In the genomic region with DNA sequence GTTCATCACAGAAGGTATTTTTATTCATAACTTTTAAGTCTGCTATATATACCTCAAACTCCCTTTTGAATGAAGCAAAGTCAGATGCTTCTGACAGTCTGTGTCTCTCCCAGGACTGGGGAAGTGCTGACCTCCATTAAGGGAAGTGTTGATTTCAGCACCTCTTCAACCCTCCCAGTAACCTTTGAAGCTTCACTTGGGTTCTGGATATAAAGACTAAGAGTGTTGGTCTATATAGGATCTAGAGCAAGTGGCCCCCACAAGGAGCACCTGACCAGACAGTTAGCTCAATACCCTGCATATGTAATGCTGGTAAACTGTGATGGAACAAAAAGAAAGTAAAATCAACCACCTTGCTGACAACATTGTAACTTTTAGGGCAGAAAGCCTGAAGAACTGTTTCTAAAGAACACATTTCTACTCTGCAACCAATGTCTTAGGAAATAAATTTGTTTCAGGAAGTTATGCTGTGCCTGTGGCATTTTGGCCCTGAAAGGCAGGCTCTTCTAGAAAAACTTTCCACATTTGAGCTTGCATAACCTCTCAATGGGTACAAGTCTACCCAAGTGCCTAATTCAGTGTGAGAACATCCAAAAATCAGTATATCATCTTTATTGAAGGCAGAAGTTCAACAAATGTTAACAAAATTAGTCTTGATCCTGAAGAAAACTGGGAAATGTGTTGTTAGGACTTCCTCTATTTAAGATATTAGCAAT, we compare ENCODE assay signal across 7 cellular contexts. TPM values are rescaled to one million over a fixed set of nuclear protein-coding genes. Genes with fewer than 3 reads are reported as not detected.
A peak's percentile ranks its signal among the peaks of the same experiment; 100 is the strongest.
DNase-seq lines count a peak whose midpoint lies in the region; ATAC-seq, FAIRE-seq and TF ChIP-seq lines count a peak whose summit lies in the region.

No MANE protein-coding gene starts in this region.

- BruUV-seq in K562 (replicated peaks; lab: Mats Ljungman, UMichigan) = no TSS peak

- ATAC-seq in GM21528 (IDR thresholded peaks at IDR 0.05; ENCODE audit: low FRiP score, unreplicated experiment) (peak; percentile 9), K562 (peak; percentile 57), GM18519 (IDR thresholded peaks at IDR 0.05; ENCODE audit: low FRiP score, unreplicated experiment) (no peak), HG02870 (IDR thresholded peaks at IDR 0.05; ENCODE audit: unreplicated experiment) (no peak)

- peak; percentile 10 for DNase-seq in M059J (ENCODE audit: low read depth)
- DNase-seq in K562 (ENCODE audit: extremely low read depth in 1 of 4, low spot score in 3 of 4) = peak in 1 of 4 experiments; percentile 21
- no peak for DNase-seq in spleen
- DNase-seq in HT-29 (ENCODE audit: low spot score) = no peak

- no peak overlapping the region for H3K9ac ChIP-seq in K562 (ENCODE audit: insufficient read depth in 1 of 2, low read depth in 2 of 2, low read length in 2 of 2)

- TF ChIP-seq POLR2A in K562 (conservative IDR thresholded peaks at IDR 0.05) (no peak), spleen (IDR thresholded peaks at IDR 0.05) (no peak)

- no peak for FAIRE-seq in K562 (lab: Jason Lieb, UNC)

- CTCF ChIA-PET in K562 (lab: Yijun Ruan, JAX; ENCODE audit: low intra/inter-chr PET ratio) = no interaction called here

- no peaks in the 10 kb centered on the region for H3K9me1 ChIP-seq in K562 (ENCODE audit: control insufficient read depth, insufficient read depth, low read length)

- H3K27me3 ChIP-seq in K562 (ENCODE audit: control insufficient read depth in 2 of 2, insufficient read depth in 2 of 2, low read length in 2 of 2) = no peaks in the 10 kb centered on the region
- H3K27me3 ChIP-seq in spleen (replicated peaks in 1 of 7) = no peaks in the 10 kb centered on the region

- intact Hi-C loops in K562 (cut with micrococcal nuclease) = no loop called here
- intact Hi-C loops in spleen (cut with DNase I; ENCODE audit: low total_unique reads) = no loop called here

- no peak for TF ChIP-seq RAD21 in K562 (CRISPR knock-in tag; conservative IDR thresholded peaks at IDR 0.05 in 1 of 2, IDR thresholded peaks at IDR 0.05 in 1 of 2)

- H3K36me3 ChIP-seq in K562 (ENCODE audit: control insufficient read depth, insufficient read depth, low read length) (no peaks in the 10 kb centered on the region), spleen (no peaks in the 10 kb centered on the region)

- H3K9me3 ChIP-seq in K562 (replicated peaks; ENCODE audit: control insufficient read depth, insufficient read depth, low read depth, low read length) = no peaks in the 10 kb centered on the region
- H3K9me3 ChIP-seq in spleen = no peaks in the 10 kb centered on the region

- POLR2A ChIA-PET in K562 (lab: Yijun Ruan, JAX) = interaction anchor here (0.9 to 1.1 kb wide), 3 partner anchors 9 to 75 kb away, joined by 3 to 4 read pairs (median 4); no protein-coding TSS in a partner anchor

- H4K20me1 ChIP-seq in K562 (replicated peaks; ENCODE audit: control insufficient read depth, insufficient read depth, low read length) = no peaks in the 10 kb centered on the region

- no peak overlapping the region for H3K4me3 ChIP-seq in K562
- H3K4me3 ChIP-seq in spleen = peak overlapping the region in 1 of 8 donors; percentile 65

- H3K4me1 ChIP-seq in K562 (replicated peaks in 1 of 2; ENCODE audit: control insufficient read depth in 2 of 2, insufficient read depth in 2 of 2, low read length in 2 of 2) (peaks cover 0 to 32% of the 10 kb centered on the region in 2 experiments; a peak in 4 of 5 replicates), spleen (peaks cover 0 to 89% (median 56%) of the 10 kb centered on the region in 6 donors)

- TF ChIP-seq CTCF in K562 (IDR thresholded peaks at IDR 0.05 in 2 of 3, conservative IDR thresholded peaks at IDR 0.05 in 1 of 3; ENCODE audit: insufficient read depth in 2 of 3, low read depth in 1 of 3, low read length in 3 of 3) = no peak
- no peak for TF ChIP-seq CTCF in spleen (IDR thresholded peaks at IDR 0.05 in 8 of 11, conservative IDR thresholded peaks at IDR 0.05 in 3 of 11)

- no peak overlapping the region; the same call in 1 of the 2 replicates for H3K4me2 ChIP-seq in K562 (ENCODE audit: insufficient read depth, low read length)

- TF ChIP-seq EP300 in K562 (IDR thresholded peaks at IDR 0.05; ENCODE audit: low read length) = no peak

- no peaks in the 10 kb centered on the region for H3K79me2 ChIP-seq in K562 (ENCODE audit: control insufficient read depth, insufficient read depth, low read length)

- H2AFZ ChIP-seq in K562 (ENCODE audit: low read depth, low read length) = peak overlapping the region; percentile 90

- H3K27ac ChIP-seq in K562 (ENCODE audit: extremely low read depth, low read depth, low read length) = peak overlapping the region; percentile 37; the same call in 2 of the 3 replicates
- H3K27ac ChIP-seq in spleen = peak overlapping the region; percentile 58 to 93 (median 88)

- in situ Hi-C loops in K562 (cut with MboI) = no loop called here

RNA-seq across cellular contexts. Expression of gene PTPN22, which starts 0.9 kb away (rescaled TPM):
- 1.7 and 1.9 TPM in 2 replicates for total RNA-seq in M059J (2014; rRNA removed; shearing (Covaris generic))
- 0.53 and 0.81 TPM in 2 replicates for total RNA-seq in K562 (2011; cell fraction: chromatin; rRNA removed; ENCODE audit: low replicate concordance)
- 0.17 and 0.79 TPM in 2 replicates for total RNA-seq in K562 (2011; cell fraction: nucleolus; rRNA removed)
- 0.46 and 1.9 TPM in 2 replicates for total RNA-seq in K562 (2011; cell fraction: nucleoplasm; rRNA removed)
- 0.82 and 1.3 TPM in 2 replicates for total RNA-seq in K562 (2014; rRNA removed)
- 1.9 and 2.0 TPM in 2 replicates for total RNA-seq in K562 (2014; rRNA removed; fragmentation: Illumina TruSeq; extraction: Trizol)
- 4.6 and 5.3 TPM in 2 replicates for total RNA-seq in K562 (2015; rRNA removed; fragmentation: Illumina TruSeq; extraction: Trizol)
- 1.0 and 1.3 TPM in 2 replicates for total RNA-seq in K562 (2021)
- 0.45 and 0.76 TPM in 2 replicates for polyA plus RNA-seq in K562 (2011; rRNA removed)
- 0.09 and 0.47 TPM in 2 replicates for polyA plus RNA-seq in K562 (2011; cell fraction: cytosol; rRNA removed)
- 0.77 and 0.98 TPM in 2 replicates for polyA plus RNA-seq in K562 (2011; cell fraction: nucleus; rRNA removed)
- 2.5 and 7.6 TPM in 2 replicates for polyA plus RNA-seq in K562 (2012)
- polyA plus RNA-seq in K562 (2014; fragmentation: Illumina TruSeq; extraction: Trizol) = 1.9 and 2.3 TPM in 2 replicates
- 1 to 10 TPM; 1.1 to 1.6 TPM for polyA plus RNA-seq in K562 (2014; fragmentation: Nextera tagmentation; extraction: Ambion mirVana)
- polyA plus RNA-seq in K562 (2014; rRNA removed) = 0.95 and 1.4 TPM in 2 replicates
- 0.46 and 2.4 TPM in 2 replicates for polyA minus RNA-seq in K562 (2011; rRNA and poly(A)+ RNA removed)
- 0.64 TPM in 1 of 2 replicates, not detected in the other for polyA minus RNA-seq in K562 (2011; cell fraction: cytosol; rRNA and poly(A)+ RNA removed)
- 0.81 and 2.4 TPM in 2 replicates for polyA minus RNA-seq in K562 (2011; cell fraction: nucleus; rRNA and poly(A)+ RNA removed)
- 10 to 100 TPM; 22.2 to 42.9 (median 29.3) TPM for total RNA-seq in spleen
- polyA plus RNA-seq in spleen = 10 to 100 TPM; 10.4 to 25.3 (median 14.3) TPM
- 0.05 TPM in 1 of 2 replicates, not detected in the other for total RNA-seq in HT-29 (2014; rRNA removed; shearing (Covaris generic))

RNA-seq across cellular contexts. Expression of gene BCL2L15, which starts 15.0 kb away (rescaled TPM):
- not detected in 2 replicates for total RNA-seq in M059J (2014; rRNA removed; shearing (Covaris generic))
- total RNA-seq in K562 (2011; cell fraction: chromatin; rRNA removed; ENCODE audit: low replicate concordance) = 1.4 and 2.8 TPM in 2 replicates
- total RNA-seq in K562 (2011; cell fraction: nucleolus; rRNA removed) = 0.53 and 0.67 TPM in 2 replicates
- 0.95 and 2.5 TPM in 2 replicates for total RNA-seq in K562 (2011; cell fraction: nucleoplasm; rRNA removed)
- total RNA-seq in K562 (2014; rRNA removed) = 0.09 and 0.12 TPM in 2 replicates
- 0.32 and 0.33 TPM in 2 replicates for total RNA-seq in K562 (2014; rRNA removed; fragmentation: Illumina TruSeq; extraction: Trizol)
- 0.19 and 0.36 TPM in 2 replicates for total RNA-seq in K562 (2015; rRNA removed; fragmentation: Illumina TruSeq; extraction: Trizol)
- total RNA-seq in K562 (2021) = 0.09 and 0.72 TPM in 2 replicates
- polyA plus RNA-seq in K562 (2011; rRNA removed) = 0.25 and 0.74 TPM in 2 replicates
- 0.10 and 0.15 TPM in 2 replicates for polyA plus RNA-seq in K562 (2011; cell fraction: cytosol; rRNA removed)
- polyA plus RNA-seq in K562 (2011; cell fraction: nucleus; rRNA removed) = 0.85 and 1.2 TPM in 2 replicates
- 0.20 and 0.43 TPM in 2 replicates for polyA plus RNA-seq in K562 (2012)
- polyA plus RNA-seq in K562 (2014; fragmentation: Illumina TruSeq; extraction: Trizol) = 0.06 and 0.26 TPM in 2 replicates
- under 1 TPM in 1 of 2 experiments, not detected in 1; 0.42 TPM for polyA plus RNA-seq in K562 (2014; fragmentation: Nextera tagmentation; extraction: Ambion mirVana)
- polyA plus RNA-seq in K562 (2014; rRNA removed) = 0.32 and 0.78 TPM in 2 replicates
- polyA minus RNA-seq in K562 (2011; rRNA and poly(A)+ RNA removed) = 0.48 and 1.2 TPM in 2 replicates
- not detected in 2 replicates for polyA minus RNA-seq in K562 (2011; cell fraction: cytosol; rRNA and poly(A)+ RNA removed)
- polyA minus RNA-seq in K562 (2011; cell fraction: nucleus; rRNA and poly(A)+ RNA removed) = 0.33 and 0.40 TPM in 2 replicates
- 1 to 10 TPM; 1.5 to 7.1 (median 2.2) TPM for total RNA-seq in spleen
- under 1 TPM; 0.64 to 0.83 (median 0.67) TPM for polyA plus RNA-seq in spleen
- 18.2 and 23.4 TPM in 2 replicates for total RNA-seq in HT-29 (2014; rRNA removed; shearing (Covaris generic))

RNA-seq across cellular contexts. Expression of gene AP4B1, which starts 32.2 kb away (rescaled TPM):
- total RNA-seq in M059J (2014; rRNA removed; shearing (Covaris generic)) = 17.9 and 18.9 TPM in 2 replicates
- 103 and 194 TPM in 2 replicates for total RNA-seq in K562 (2011; cell fraction: chromatin; rRNA removed; ENCODE audit: low replicate concordance)
- 47.9 and 67.8 TPM in 2 replicates for total RNA-seq in K562 (2011; cell fraction: nucleolus; rRNA removed)
- total RNA-seq in K562 (2011; cell fraction: nucleoplasm; rRNA removed) = 93.6 and 108 TPM in 2 replicates
- total RNA-seq in K562 (2014; rRNA removed) (15.8 and 20.2 TPM in 2 replicates), K562 (2014; rRNA removed; fragmentation: Illumina TruSeq; extraction: Trizol) (24.6 and 30.4 TPM in 2 replicates), K562 (2015; rRNA removed; fragmentation: Illumina TruSeq; extraction: Trizol) (21.2 and 21.7 TPM in 2 replicates), K562 (2021) (22.2 and 23.8 TPM in 2 replicates), spleen (10 to 100 TPM; 23.9 to 58.0 (median 33.1) TPM)
- polyA plus RNA-seq in K562 (2011; rRNA removed) (36.5 and 37.3 TPM in 2 replicates), K562 (2014; fragmentation: Illumina TruSeq; extraction: Trizol) (26.7 and 28.5 TPM in 2 replicates), K562 (2014; fragmentation: Nextera tagmentation; extraction: Ambion mirVana) (10 to 100 TPM; 21.9 to 28.2 TPM), K562 (2014; rRNA removed) (26.1 and 32.0 TPM in 2 replicates), spleen (10 to 100 TPM; 24.9 to 52.3 (median 27.5) TPM)
- polyA plus RNA-seq in K562 (2011; cell fraction: cytosol; rRNA removed) = 11.8 and 29.3 TPM in 2 replicates
- 66.6 and 88.6 TPM in 2 replicates for polyA plus RNA-seq in K562 (2011; cell fraction: nucleus; rRNA removed)
- polyA plus RNA-seq in K562 (2012) = 19.7 and 20.1 TPM in 2 replicates
- polyA minus RNA-seq in K562 (2011; rRNA and poly(A)+ RNA removed) = 47.9 and 53.5 TPM in 2 replicates
- 15.7 and 16.8 TPM in 2 replicates for polyA minus RNA-seq in K562 (2011; cell fraction: cytosol; rRNA and poly(A)+ RNA removed)
- 24.4 and 47.7 TPM in 2 replicates for polyA minus RNA-seq in K562 (2011; cell fraction: nucleus; rRNA and poly(A)+ RNA removed)
- 6.7 and 12.5 TPM in 2 replicates for total RNA-seq in HT-29 (2014; rRNA removed; shearing (Covaris generic))

RNA-seq across cellular contexts. Expression of gene DCLRE1B, which starts 32.7 kb away (rescaled TPM):
- 16.9 and 19.2 TPM in 2 replicates for total RNA-seq in M059J (2014; rRNA removed; shearing (Covaris generic))
- total RNA-seq in K562 (2011; cell fraction: chromatin; rRNA removed; ENCODE audit: low replicate concordance) = 9.0 and 11.8 TPM in 2 replicates
- total RNA-seq in K562 (2011; cell fraction: nucleolus; rRNA removed) = 8.8 and 8.9 TPM in 2 replicates
- total RNA-seq in K562 (2011; cell fraction: nucleoplasm; rRNA removed) = 8.4 and 10.4 TPM in 2 replicates
- 10.6 and 15.8 TPM in 2 replicates for total RNA-seq in K562 (2014; rRNA removed)
- total RNA-seq in K562 (2014; rRNA removed; fragmentation: Illumina TruSeq; extraction: Trizol) = 17.2 and 19.2 TPM in 2 replicates
- total RNA-seq in K562 (2015; rRNA removed; fragmentation: Illumina TruSeq; extraction: Trizol) = 22.6 and 22.9 TPM in 2 replicates
- 22.8 and 23.7 TPM in 2 replicates for total RNA-seq in K562 (2021)
- polyA plus RNA-seq in K562 (2011; rRNA removed) = 11.0 and 11.7 TPM in 2 replicates
- polyA plus RNA-seq in K562 (2011; cell fraction: cytosol; rRNA removed) = 13.7 and 18.9 TPM in 2 replicates
- polyA plus RNA-seq in K562 (2011; cell fraction: nucleus; rRNA removed) = 6.8 and 10.7 TPM in 2 replicates
- 14.8 and 17.9 TPM in 2 replicates for polyA plus RNA-seq in K562 (2012)
- polyA plus RNA-seq in K562 (2014; fragmentation: Illumina TruSeq; extraction: Trizol) = 25.9 and 28.8 TPM in 2 replicates
- 10 to 100 TPM; 12.4 to 22.2 TPM for polyA plus RNA-seq in K562 (2014; fragmentation: Nextera tagmentation; extraction: Ambion mirVana)
- 14.9 and 18.0 TPM in 2 replicates for polyA plus RNA-seq in K562 (2014; rRNA removed)
- 14.5 and 14.7 TPM in 2 replicates for polyA minus RNA-seq in K562 (2011; rRNA and poly(A)+ RNA removed)
- 10.4 and 16.3 TPM in 2 replicates for polyA minus RNA-seq in K562 (2011; cell fraction: cytosol; rRNA and poly(A)+ RNA removed)
- polyA minus RNA-seq in K562 (2011; cell fraction: nucleus; rRNA and poly(A)+ RNA removed) = 5.1 and 7.6 TPM in 2 replicates
- total RNA-seq in spleen = 10 to 100 TPM in 1 of 7 donors, 1 to 10 TPM in 6; 6.7 to 10.5 (median 8.0) TPM
- polyA plus RNA-seq in spleen = 1 to 10 TPM; 1.9 to 3.5 (median 2.4) TPM
- 6.2 and 7.3 TPM in 2 replicates for total RNA-seq in HT-29 (2014; rRNA removed; shearing (Covaris generic))

RNA-seq across cellular contexts. Expression of gene HIPK1, which starts 56.7 kb away (rescaled TPM):
- total RNA-seq in M059J (2014; rRNA removed; shearing (Covaris generic)) = 26.2 and 34.9 TPM in 2 replicates
- 87.8 and 103 TPM in 2 replicates for total RNA-seq in K562 (2011; cell fraction: chromatin; rRNA removed; ENCODE audit: low replicate concordance)
- total RNA-seq in K562 (2011; cell fraction: nucleolus; rRNA removed) = 36.9 and 44.0 TPM in 2 replicates
- 51.7 and 52.1 TPM in 2 replicates for total RNA-seq in K562 (2011; cell fraction: nucleoplasm; rRNA removed)
- total RNA-seq in K562 (2014; rRNA removed) = 20.2 and 28.3 TPM in 2 replicates
- 29.6 and 33.1 TPM in 2 replicates for total RNA-seq in K562 (2014; rRNA removed; fragmentation: Illumina TruSeq; extraction: Trizol)
- total RNA-seq in K562 (2015; rRNA removed; fragmentation: Illumina TruSeq; extraction: Trizol) = 28.6 and 29.6 TPM in 2 replicates
- 57.5 and 57.9 TPM in 2 replicates for total RNA-seq in K562 (2021)
- polyA plus RNA-seq in K562 (2011; rRNA removed) = 56.1 and 66.4 TPM in 2 replicates
- polyA plus RNA-seq in K562 (2011; cell fraction: cytosol; rRNA removed) = 61.3 and 67.9 TPM in 2 replicates
- 83.1 and 90.0 TPM in 2 replicates for polyA plus RNA-seq in K562 (2011; cell fraction: nucleus; rRNA removed)
- polyA plus RNA-seq in K562 (2012) = 26.4 and 28.7 TPM in 2 replicates
- 34.5 and 35.9 TPM in 2 replicates for polyA plus RNA-seq in K562 (2014; fragmentation: Illumina TruSeq; extraction: Trizol)
- polyA plus RNA-seq in K562 (2014; fragmentation: Nextera tagmentation; extraction: Ambion mirVana) = 10 to 100 TPM in 1 of 2 experiments, 1 to 10 TPM in 1; 10.0 to 10.9 TPM
- polyA plus RNA-seq in K562 (2014; rRNA removed) = 21.3 and 21.9 TPM in 2 replicates
- polyA minus RNA-seq in K562 (2011; rRNA and poly(A)+ RNA removed) = 157 and 177 TPM in 2 replicates
- 66.3 and 89.1 TPM in 2 replicates for polyA minus RNA-seq in K562 (2011; cell fraction: cytosol; rRNA and poly(A)+ RNA removed)
- polyA minus RNA-seq in K562 (2011; cell fraction: nucleus; rRNA and poly(A)+ RNA removed) = 27.6 and 55.2 TPM in 2 replicates
- 10 to 100 TPM; 62.5 to 92.3 (median 76.5) TPM for total RNA-seq in spleen
- polyA plus RNA-seq in spleen = 10 to 100 TPM in 1 of 3 donors, 1 to 10 TPM in 2; 7.1 to 10.4 (median 7.2) TPM
- total RNA-seq in HT-29 (2014; rRNA removed; shearing (Covaris generic)) = 18.9 and 19.4 TPM in 2 replicates

Comparison
In these comparisons a context has a peak if more than half of its experiments do, and no peak if none do; other contexts are left out.
1. ATAC-seq: peak in GM21528 (single experiment) and K562 (single experiment); none in GM18519 (single experiment) and HG02870 (single experiment).